Comparison of ENCODE assay signal across 12 cellular contexts in the genomic region with DNA sequence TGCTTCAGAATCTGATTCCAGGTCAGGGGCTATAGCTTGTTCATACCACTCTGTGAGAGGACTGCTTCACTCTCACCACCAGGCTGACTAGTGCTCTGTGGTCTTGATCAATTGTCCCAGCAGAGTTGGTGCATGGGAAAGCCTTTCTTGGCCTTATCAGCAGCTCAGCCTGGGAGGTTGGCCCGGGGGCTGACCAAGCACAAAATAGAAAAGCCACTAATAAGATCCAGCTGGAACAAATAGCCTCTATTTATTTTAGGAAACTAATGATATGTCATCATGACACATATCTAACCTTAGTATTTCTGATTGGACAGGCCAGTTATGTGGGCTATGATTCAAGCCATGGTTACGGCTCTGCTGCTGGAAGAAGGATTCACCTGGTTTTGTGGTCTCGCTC.
A peak's percentile ranks its signal among the peaks of the same experiment; 100 is the strongest.
DNase-seq lines count a peak whose midpoint lies in the region; ATAC-seq and TF ChIP-seq lines count a peak whose summit lies in the region.
"Had no signal": no experiment of that assay in that cellular context is flagged by ENCODE, and none has a peak within 500 bp of the region (broad histone marks: within the 10 kb centered on the region; RNA-seq: fewer than 3 reads in every experiment).

No MANE protein-coding gene starts in this region.

- H3K9me3 Mint-ChIP-seq in CD8-positive, alpha-beta memory T cell, result no peaks in the 10 kb centered on the region
- H3K9me3 Mint-ChIP-seq: activated naive CD8-positive, alpha-beta T cell treated with anti-CD3 and anti-CD28 coated beads, Interleukin-2, amount 50 U/mL, for 24 hours; natural killer cell treated with Interleukin-12 subunit alpha and Interleukin-12 subunit beta and Interleukin-15 and Interleukin-18, amount 100 ng/mL, for 72 hours had no signal

- H3K27me3 ChIP-seq in GM23248 (replicated peaks; ENCODE audit: insufficient read depth), result no peaks in the 10 kb centered on the region
- no peaks in the 10 kb centered on the region for H3K27me3 ChIP-seq in gastrocnemius medialis
- H3K27me3 ChIP-seq in CD8-positive, alpha-beta memory T cell (ENCODE audit: insufficient read depth, low read length, poor library complexity, severe bottlenecking), result no peaks in the 10 kb centered on the region
- H3K27me3 ChIP-seq in gastroesophageal sphincter, result no peaks in the 10 kb centered on the region

- H3K9me3 ChIP-seq in GM23248 (ENCODE audit: low read depth) (no peaks in the 10 kb centered on the region), gastrocnemius medialis (no peaks in the 10 kb centered on the region), gastroesophageal sphincter (no peaks in the 10 kb centered on the region)
- no peaks in the 10 kb centered on the region for H3K9me3 ChIP-seq in CD8-positive, alpha-beta memory T cell (ENCODE audit: low read length)

- H3K27ac ChIP-seq in GM23248 (peak overlapping the region; percentile 23), gastrocnemius medialis (peak overlapping the region; percentile 19 to 65 (median 52)), gastroesophageal sphincter (no peak overlapping the region)
- no peak overlapping the region for H3K27ac ChIP-seq in CD8-positive, alpha-beta memory T cell (ENCODE audit: low read depth, low read length)

- H3K79me2 ChIP-seq in GM23248 (ENCODE audit: insufficient read depth), result no peaks in the 10 kb centered on the region

- no peaks in the 10 kb centered on the region for H4K20me1 ChIP-seq in GM23248 (ENCODE audit: insufficient read depth)

- no peak for TF ChIP-seq POLR2A in gastrocnemius medialis (IDR thresholded peaks at IDR 0.05)
- no peak for TF ChIP-seq POLR2A in gastroesophageal sphincter (IDR thresholded peaks at IDR 0.05)

- H2AFZ ChIP-seq in GM23248, result no peak overlapping the region

- H3K9ac ChIP-seq in GM23248, result no peak overlapping the region

- TF ChIP-seq CTCF in fibroblast of the aortic adventitia (IDR thresholded peaks at IDR 0.05; ENCODE audit: insufficient read depth, low read length), result peak; percentile 66
- no peak for TF ChIP-seq CTCF in gastrocnemius medialis (IDR thresholded peaks at IDR 0.05 in 4 of 5, conservative IDR thresholded peaks at IDR 0.05 in 1 of 5)
- TF ChIP-seq CTCF in gastroesophageal sphincter (IDR thresholded peaks at IDR 0.05), result no peak

- peaks cover 23% of the 10 kb centered on the region for H3K4me1 ChIP-seq in GM23248 (ENCODE audit: insufficient read depth)
- peaks cover 19 to 30% of the 10 kb centered on the region in 2 donors for H3K4me1 ChIP-seq in gastrocnemius medialis
- H3K4me1 ChIP-seq in CD8-positive, alpha-beta memory T cell (ENCODE audit: insufficient read depth, low read length), result no peaks in the 10 kb centered on the region
- peaks cover 0 to 8% (median 0%) of the 10 kb centered on the region in 3 donors for H3K4me1 ChIP-seq in gastroesophageal sphincter

- in situ Hi-C loops in GM23248 (cut with MboI) (no loop called here), SK-MEL-5 (cut with HindIII; ENCODE audit: low pct_unique_long_range_greater_than_20kb, low sequenced_read_pairs) (no loop called here), gastrocnemius medialis (cut with MboI; ENCODE audit: low sequenced_read_pairs in 4 of 4) (no loop called here), ACHN (cut with HindIII; ENCODE audit: low pct_ligation_motif_present, low pct_unique_long_range_greater_than_20kb, low sequenced_read_pairs) (no loop called here)

- no peak for TF ChIP-seq EP300 in gastroesophageal sphincter (IDR thresholded peaks at IDR 0.05)

- H3K36me3 ChIP-seq in GM23248 (ENCODE audit: low read depth) (no peaks in the 10 kb centered on the region), gastrocnemius medialis (no peaks in the 10 kb centered on the region), gastroesophageal sphincter (no peaks in the 10 kb centered on the region)
- no peaks in the 10 kb centered on the region for H3K36me3 ChIP-seq in CD8-positive, alpha-beta memory T cell (ENCODE audit: insufficient read depth, low read length)

- ATAC-seq in gastrocnemius medialis, result peak; percentile 79 to 85
- no peak for ATAC-seq in gastroesophageal sphincter
- ATAC-seq: activated CD8-positive, alpha-beta memory T cell treated with anti-CD3 and anti-CD28 coated beads, Interleukin-2, amount 10 ng/mL, durations not matched to agents 7 days and 5 days; activated naive CD8-positive, alpha-beta T cell treated with anti-CD3 and anti-CD28 coated beads, Interleukin-2, amount 50 U/mL, for 24 hours; natural killer cell treated with Interleukin-12 subunit alpha and Interleukin-12 subunit beta and Interleukin-15 and Interleukin-18, amount 100 ng/mL, for 72 hours had no signal

- POLR2A ChIA-PET in CD8-positive, alpha-beta memory T cell (lab: Charles Lee), result no interaction called here

- no peak overlapping the region for H3K27ac Mint-ChIP-seq in CD8-positive, alpha-beta memory T cell
- H3K27ac Mint-ChIP-seq: activated CD8-positive, alpha-beta memory T cell treated with anti-CD3 and anti-CD28 coated beads, Interleukin-2, amount 10 ng/mL, durations not matched to agents 7 days and 5 days; activated naive CD8-positive, alpha-beta T cell treated with anti-CD3 and anti-CD28 coated beads, Interleukin-2, amount 50 U/mL, for 24 hours; natural killer cell treated with Interleukin-12 subunit alpha and Interleukin-12 subunit beta and Interleukin-15 and Interleukin-18, amount 100 ng/mL, for 72 hours had no signal

- WGBS in GM23248 (ENCODE audit: low coverage in 1 of 2, low lambda C conversion rate in 2 of 2, missing lambda C conversion rate in 2 of 2), 2 experiments, result 15 to 16% methylated on average over 3 of the region's 3 CpGs
- WGBS in gastroesophageal sphincter (ENCODE audit: low coverage in 1 of 2), 2 donors, result 59 to 70% methylated on average over 2 to 3 of the region's 3 CpGs

- H3K36me3 Mint-ChIP-seq in CD8-positive, alpha-beta memory T cell, result peaks cover 0 to 4% (median 0%) of the 10 kb centered on the region in 3 donors
- H3K36me3 Mint-ChIP-seq: activated CD8-positive, alpha-beta memory T cell treated with anti-CD3 and anti-CD28 coated beads, Interleukin-2, amount 10 ng/mL, durations not matched to agents 7 days and 5 days; natural killer cell treated with Interleukin-12 subunit alpha and Interleukin-12 subunit beta and Interleukin-15 and Interleukin-18, amount 100 ng/mL, for 72 hours had no signal

- DNase-seq in GM23248 (peak; percentile 89), SK-MEL-5 (ENCODE audit: low read depth, low spot score) (peak; percentile 9), fibroblast of the aortic adventitia (ENCODE audit: low read depth) (peak; percentile 95), gastrocnemius medialis (no peak), ACHN (no peak), globus pallidus (ENCODE audit: low spot score) (no peak)
- DNase-seq in CD8-positive, alpha-beta memory T cell, result no peak
- DNase-seq: activated CD8-positive, alpha-beta memory T cell treated with anti-CD3 and anti-CD28 coated beads, Interleukin-2, amount 10 ng/mL, durations not matched to agents 7 days and 5 days; activated naive CD8-positive, alpha-beta T cell treated with anti-CD3 and anti-CD28 coated beads, Interleukin-2, amount 50 U/mL, for 24 hours; NCI-H1417 treated with DMSO at 0.1 percent for 48 hours had no signal

- H3K4me3 Mint-ChIP-seq in CD8-positive, alpha-beta memory T cell, result no peak overlapping the region
- H3K4me3 Mint-ChIP-seq: activated CD8-positive, alpha-beta memory T cell treated with anti-CD3 and anti-CD28 coated beads, Interleukin-2, amount 10 ng/mL, durations not matched to agents 7 days and 5 days; activated naive CD8-positive, alpha-beta T cell treated with anti-CD3 and anti-CD28 coated beads, Interleukin-2, amount 50 U/mL, for 24 hours; natural killer cell treated with Interleukin-12 subunit alpha and Interleukin-12 subunit beta and Interleukin-15 and Interleukin-18, amount 100 ng/mL, for 72 hours had no signal

- H3F3A ChIP-seq in GM23248 (ENCODE audit: insufficient read depth), result peaks cover 16% of the 10 kb centered on the region

- intact Hi-C loops in gastrocnemius medialis (cut with DNase I; ENCODE audit: low total_unique reads), result no loop called here

- H3K27me3 Mint-ChIP-seq in CD8-positive, alpha-beta memory T cell, result peaks cover 6 to 42% of the 10 kb centered on the region in 2 donors

- no peaks in the 10 kb centered on the region for H3K9me2 ChIP-seq in GM23248 (ENCODE audit: insufficient read depth)

- no peak overlapping the region for H3K4me2 ChIP-seq in GM23248 (ENCODE audit: unreplicated experiment)

- no peaks in the 10 kb centered on the region for H3K4me1 Mint-ChIP-seq in CD8-positive, alpha-beta memory T cell
- H3K4me1 Mint-ChIP-seq: activated CD8-positive, alpha-beta memory T cell treated with anti-CD3 and anti-CD28 coated beads, Interleukin-2, amount 10 ng/mL, durations not matched to agents 7 days and 5 days; activated naive CD8-positive, alpha-beta T cell treated with anti-CD3 and anti-CD28 coated beads, Interleukin-2, amount 50 U/mL, for 24 hours had no signal

- CTCF ChIA-PET in CD8-positive, alpha-beta memory T cell (lab: Charles Lee), result no interaction called here

- H3K4me3 ChIP-seq in GM23248 (no peak overlapping the region), fibroblast of the aortic adventitia (ENCODE audit: low read depth, low read length) (no peak overlapping the region), gastrocnemius medialis (no peak overlapping the region), gastroesophageal sphincter (no peak overlapping the region)
- no peak overlapping the region for H3K4me3 ChIP-seq in CD8-positive, alpha-beta memory T cell (ENCODE audit: low read length)

Comparison
In these comparisons a context has a peak if more than half of its experiments do, and no peak if none do; other contexts are left out.
1. DNase-seq: peak in GM23248 (single experiment), SK-MEL-5 (single experiment) and fibroblast of the aortic adventitia (single experiment); none in gastrocnemius medialis (0 of 2), ACHN (single experiment), globus pallidus (single experiment) and CD8-positive, alpha-beta memory T cell (0 of 5).
2. H3K27ac ChIP-seq: peak in GM23248 (single experiment) and gastrocnemius medialis (4 of 4); none in CD8-positive, alpha-beta memory T cell (single experiment) and gastroesophageal sphincter (0 of 4).